Comparison of ENCODE assay signal across 11 cellular contexts in the genomic region with DNA sequence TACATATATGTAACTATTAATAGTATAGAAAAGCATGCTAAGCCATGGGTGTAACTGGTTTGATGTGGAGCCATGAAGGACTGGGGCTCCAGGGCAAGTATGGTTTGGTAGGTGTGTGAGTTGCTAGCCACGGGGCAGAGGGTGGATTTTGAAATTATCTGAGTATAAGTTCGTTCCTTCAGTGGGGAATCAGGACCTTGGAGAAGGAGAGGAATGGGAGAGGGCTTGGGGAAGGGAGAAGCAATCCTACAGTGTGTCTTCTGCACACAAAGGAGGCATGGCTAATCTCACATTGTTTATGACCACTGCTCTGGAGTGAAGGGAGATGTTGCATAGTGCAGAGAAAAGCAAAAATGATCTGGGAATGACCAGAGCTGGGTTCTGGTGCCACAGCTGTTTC.
"Had no signal": no experiment of that assay in that cellular context is flagged by ENCODE, and none has a peak within 500 bp of the region (broad histone marks: within the 10 kb centered on the region; RNA-seq: fewer than 3 reads in every experiment).

No MANE protein-coding gene starts in this region.

- H3K9me3 ChIP-seq: HAP-1 had no signal

- H3K36me3 ChIP-seq: HAP-1 had no signal

- H3K4me1 ChIP-seq: HAP-1 had no signal

- H3K4me3 ChIP-seq: GM23248, GM23338, HAP-1 had no signal

- DNase-seq: GM23248, GOT3, H7, H9, HCEC 1CT, HFFc6 had no signal

- H3K4me2 ChIP-seq: GM23338 had no signal

- FAIRE-seq: H1, H54 had no signal

- H3K27ac ChIP-seq: GM23248 had no signal

- ATAC-seq: GM23338, HCT116 had no signal
